ENCODE assay signal across 23 cellular contexts in genomic region chr14:47208434-47208833, GRCh38.
"Had no signal": no experiment of that assay in that cellular context is flagged by ENCODE, and none has a peak within 500 bp of the region (broad histone marks: within the 10 kb centered on the region; RNA-seq: fewer than 3 reads in every experiment).

No MANE protein-coding gene starts in this region.

- ATAC-seq: activated CD8-positive, alpha-beta memory T cell treated with anti-CD3 and anti-CD28 coated beads, Interleukin-2, amount 10 ng/mL, durations not matched to agents 7 days and 5 days; activated CD8-positive, alpha-beta T cell treated with anti-CD3 and anti-CD28 coated beads, Interleukin-2, amount 10 ng/mL, durations not matched to agents 7 days and 5 days; activated naive CD4-positive, alpha-beta T cell treated with anti-CD3 and anti-CD28 coated beads, Interleukin-2, amount 50 U/mL, for 72 hours; activated T-cell treated with anti-CD3 and anti-CD28 coated beads, Interleukin-2, amount 50 U/mL, for 72 hours; esophagus mucosa; natural killer cell; sciatic nerve; stimulated activated naive CD8-positive, alpha-beta T cell treated with anti-CD3 and anti-CD28 coated beads, Interleukin-15, Interleukin-2, amounts not matched to agents 100 U/mL and 50 U/mL, for 24 hours had no signal

- H3K27ac ChIP-seq: breast epithelium, skin epidermis, testis, transverse colon, uterus had no signal

- H3K27me3 ChIP-seq: breast epithelium, testis, transverse colon, uterus had no signal

- H3K4me3 ChIP-seq: breast epithelium, skin epidermis, testis, transverse colon, uterus had no signal

- DNase-seq: activated B cell treated with CpG ODN at 0.5 μM for 24 hours; activated CD4-positive, alpha-beta T cell treated with anti-CD3 and anti-CD28 coated beads, Interleukin-2, amount 50 U/mL, for 1 hour; activated CD8-positive, alpha-beta memory T cell treated with anti-CD3 and anti-CD28 coated beads, Interleukin-2, amount 10 ng/mL, durations not matched to agents 7 days and 5 days; activated CD8-positive, alpha-beta T cell treated with anti-CD3 and anti-CD28 coated beads, Interleukin-2, amount 10 ng/mL, durations not matched to agents 7 days and 5 days; activated naive CD4-positive, alpha-beta T cell; activated T-cell treated with anti-CD3 and anti-CD28 coated beads, Interleukin-2, amount 50 U/mL, for 72 hours; central memory CD4-positive, alpha-beta T cell; foreskin fibroblast; head of caudate nucleus; hypothalamus; natural killer cell; stimulated activated CD4-positive, alpha-beta T cell treated with anti-CD3 and anti-CD28 coated beads, Interleukin-12 subunit alpha, Interleukin-12 subunit beta, amount 100 ng/mL, for 4 hours; stimulated activated CD4-positive, alpha-beta T cell treated with anti-CD3 and anti-CD28 coated beads, Interleukin-4, amount 100 ng/mL, for 1 hour; stimulated activated naive CD8-positive, alpha-beta T cell treated with anti-CD3 and anti-CD28 coated beads, Interleukin-15, Interleukin-2, amounts not matched to agents 100 U/mL and 50 U/mL, for 24 hours; T-helper 2 cell; testis; transverse colon; uterus had no signal

- H3K9me3 ChIP-seq: breast epithelium, testis, transverse colon, uterus had no signal

- H3K36me3 ChIP-seq: breast epithelium, transverse colon, uterus had no signal

- H3K4me1 ChIP-seq: breast epithelium, testis, transverse colon, uterus had no signal
